21 cellular contexts compared by ENCODE assay signal in genomic region chr2:18871430-18871829, GRCh38.
"Had no signal": no experiment of that assay in that cellular context is flagged by ENCODE, and none has a peak within 500 bp of the region (broad histone marks: within the 10 kb centered on the region; RNA-seq: fewer than 3 reads in every experiment).

No MANE protein-coding gene starts in this region.

- H3K4me2 ChIP-seq: hepatocyte had no signal

- H3K27me3 ChIP-seq: hepatocyte, neutrophil, upper lobe of right lung had no signal

- H3K27me3 Mint-ChIP-seq: activated B cell treated with CpG ODN at 0.5 μM for 24 hours; activated CD4-positive, alpha-beta T cell treated with anti-CD3 and anti-CD28 coated beads, Interleukin-2, amount 10 ng/mL, durations not matched to agents 24 days and 14 days; activated naive CD8-positive, alpha-beta T cell; central memory CD8-positive, alpha-beta T cell; memory B cell had no signal

- H3K4me3 ChIP-seq: coronary artery, hepatocyte, left ventricle myocardium inferior, thoracic aorta, upper lobe of right lung had no signal

- ATAC-seq: activated CD8-positive, alpha-beta T cell treated with anti-CD3 and anti-CD28 coated beads, Interleukin-2, amount 10 ng/mL, durations not matched to agents 7 days and 5 days; activated T-cell treated with anti-CD3 and anti-CD28 coated beads, Interleukin-2, amount 50 U/mL, for 72 hours; natural killer cell; stimulated activated effector memory CD8-positive, alpha-beta T cell treated with anti-CD3 and anti-CD28 coated beads, Interleukin-12 subunit alpha, Interleukin-12 subunit beta, amount 100 ng/mL, for 72 hours; upper lobe of right lung had no signal

- DNase-seq: activated B cell treated with CpG ODN at 0.5 μM for 24 hours; activated CD4-positive, alpha-beta T cell treated with anti-CD3 and anti-CD28 coated beads, Interleukin-2, amount 10 ng/mL, durations not matched to agents 24 days and 14 days; activated CD8-positive, alpha-beta memory T cell treated with anti-CD3 and anti-CD28 coated beads, Interleukin-2, amount 50 U/mL, for 4 hours; activated CD8-positive, alpha-beta T cell treated with anti-CD3 and anti-CD28 coated beads, Interleukin-2, amount 10 ng/mL, durations not matched to agents 7 days and 5 days; activated gamma-delta T cell treated with Interleukin-2 at 50 U/mL for 16 hours; activated T-cell treated with anti-CD3 and anti-CD28 coated beads, Interleukin-2, amount 50 U/mL, for 72 hours; amniotic stem cell; effector memory CD4-positive, alpha-beta T cell; erythroblast; kidney; left ventricle myocardium inferior; natural killer cell; upper lobe of right lung had no signal

- H3K4me1 ChIP-seq: left ventricle myocardium inferior, upper lobe of right lung had no signal

- H3K9me3 Mint-ChIP-seq: activated CD4-positive, alpha-beta T cell treated with anti-CD3 and anti-CD28 coated beads, Interleukin-2, amount 10 ng/mL, durations not matched to agents 24 days and 14 days; central memory CD8-positive, alpha-beta T cell; memory B cell had no signal

- H3K4me1 Mint-ChIP-seq: activated B cell treated with CpG ODN at 0.5 μM for 24 hours; activated CD4-positive, alpha-beta T cell treated with anti-CD3 and anti-CD28 coated beads, Interleukin-2, amount 10 ng/mL, durations not matched to agents 24 days and 14 days; central memory CD8-positive, alpha-beta T cell; memory B cell; natural killer cell; stimulated activated effector memory CD8-positive, alpha-beta T cell treated with anti-CD3 and anti-CD28 coated beads, Interleukin-12 subunit alpha, Interleukin-12 subunit beta, amount 100 ng/mL, for 72 hours had no signal

- H3K4me3 Mint-ChIP-seq: activated B cell treated with CpG ODN at 0.5 μM for 24 hours; activated CD4-positive, alpha-beta T cell treated with anti-CD3 and anti-CD28 coated beads, Interleukin-2, amount 10 ng/mL, durations not matched to agents 24 days and 14 days; activated CD8-positive, alpha-beta T cell treated with anti-CD3 and anti-CD28 coated beads, Interleukin-2, amount 10 ng/mL, durations not matched to agents 7 days and 5 days; activated naive CD8-positive, alpha-beta T cell; activated T-cell treated with anti-CD3 and anti-CD28 coated beads, Interleukin-2, amount 50 U/mL, for 72 hours; central memory CD8-positive, alpha-beta T cell; memory B cell; natural killer cell; stimulated activated effector memory CD8-positive, alpha-beta T cell treated with anti-CD3 and anti-CD28 coated beads, Interleukin-12 subunit alpha, Interleukin-12 subunit beta, amount 100 ng/mL, for 72 hours had no signal

- H3K36me3 Mint-ChIP-seq: stimulated activated effector memory CD8-positive, alpha-beta T cell treated with anti-CD3 and anti-CD28 coated beads, Interleukin-12 subunit alpha, Interleukin-12 subunit beta, amount 100 ng/mL, for 72 hours had no signal

- H3K27ac ChIP-seq: coronary artery, hepatocyte, left ventricle myocardium inferior, neutrophil, thoracic aorta, upper lobe of right lung had no signal

- H3K79me2 ChIP-seq: hepatocyte had no signal

- H3K36me3 ChIP-seq: left ventricle myocardium inferior, neutrophil, thoracic aorta, upper lobe of right lung had no signal
